ENCODE assay signal across 1 cellular context in the genomic region with DNA sequence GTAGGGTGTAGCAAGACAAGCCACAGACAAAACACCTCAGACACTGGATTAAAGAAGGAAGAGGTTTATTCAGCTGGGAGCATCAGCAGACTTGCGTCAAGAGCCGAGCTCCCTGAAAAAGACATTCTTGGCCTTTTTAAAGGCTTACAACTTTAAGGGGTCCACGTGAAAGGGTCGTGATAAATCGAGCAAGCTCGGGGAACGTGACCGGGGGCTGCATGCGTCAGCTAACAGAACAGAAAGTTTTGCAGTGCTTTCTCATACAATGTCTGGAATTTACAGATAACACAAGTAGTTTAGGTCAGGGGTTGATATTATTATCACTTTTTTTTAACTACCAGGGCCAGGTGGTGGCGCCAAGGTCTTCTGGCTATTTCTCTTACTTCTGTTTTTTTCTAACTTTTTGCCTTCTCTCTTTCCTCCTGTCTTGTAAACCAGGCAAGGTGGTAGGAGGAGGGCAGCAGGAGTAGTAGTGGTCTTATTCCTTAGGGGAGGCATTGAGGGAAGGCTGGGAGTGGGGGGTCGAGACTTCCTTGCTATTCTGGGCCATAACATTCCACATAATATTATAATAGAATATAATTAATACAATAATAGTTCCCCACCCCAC.
A peak's percentile ranks its signal among the peaks of the same experiment; 100 is the strongest.
TF ChIP-seq lines count a peak whose summit lies in the region.

No MANE protein-coding gene starts in this region.

TF ChIP-seq in HepG2, 621 proteins besides CTCF, POLR2A, EP300 and RAD21:
- TF ChIP-seq PRMT3 (CRISPR knock-in tag; IDR thresholded peaks at IDR 0.05; ENCODE audit: borderline replicate concordance, low read depth) (no peak), ZNF569 (CRISPR knock-in tag; IDR thresholded peaks at IDR 0.05; ENCODE audit: borderline replicate concordance) (no peak), MLLT10 (CRISPR knock-in tag; IDR thresholded peaks at IDR 0.05) (no peak), NFATC3 (CRISPR knock-in tag; IDR thresholded peaks at IDR 0.05) (no peak), SIN3A (IDR thresholded peaks at IDR 0.05; ENCODE audit: borderline replicate concordance, low read depth, low read length) (no peak), NFE2 (CRISPR knock-in tag; IDR thresholded peaks at IDR 0.05) (no peak), THAP11 (CRISPR knock-in tag; IDR thresholded peaks at IDR 0.05) (no peak), ZFP41 (CRISPR knock-in tag; IDR thresholded peaks at IDR 0.05; ENCODE audit: borderline replicate concordance) (no peak), RBFOX2 (IDR thresholded peaks at IDR 0.05; ENCODE audit: low read depth, low read length) (no peak), HNRNPH1 (optimal IDR thresholded peaks at IDR 0.05; ENCODE audit: low read depth, low read length) (no peak), ATF7-NPFF (CRISPR knock-in tag; IDR thresholded peaks at IDR 0.05; ENCODE audit: low read depth) (no peak), ZBTB1 (CRISPR knock-in tag; IDR thresholded peaks at IDR 0.05; ENCODE audit: borderline replicate concordance) (no peak), STAG1 (CRISPR knock-in tag; IDR thresholded peaks at IDR 0.05) (peak; percentile 49; the same call in 1 of the 2 replicates), ZNF44 (CRISPR knock-in tag; IDR thresholded peaks at IDR 0.05) (no peak), MTF2 (CRISPR knock-in tag; IDR thresholded peaks at IDR 0.05; ENCODE audit: borderline replicate concordance) (no peak), ZNF879 (CRISPR knock-in tag; IDR thresholded peaks at IDR 0.05) (0 out of 2 replicates have a peak, but pooled peaks have one; percentile 11), CAMTA2 (CRISPR knock-in tag; IDR thresholded peaks at IDR 0.05; ENCODE audit: borderline replicate concordance) (no peak), ZNF354B (CRISPR knock-in tag; IDR thresholded peaks at IDR 0.05) (no peak), DPF2 (CRISPR knock-in tag; IDR thresholded peaks at IDR 0.05; ENCODE audit: borderline replicate concordance, low read depth) (no peak), SYNCRIP (IDR thresholded peaks at IDR 0.05; ENCODE audit: insufficient read depth, low read depth, low read length) (no peak), ARID2 (CRISPR knock-in tag; IDR thresholded peaks at IDR 0.05; ENCODE audit: borderline replicate concordance) (0 out of 2 replicates have a peak, but pooled peaks have one; percentile 30), ARHGAP35 (CRISPR knock-in tag; IDR thresholded peaks at IDR 0.05; ENCODE audit: borderline replicate concordance) (no peak), TCF7L2 (IDR thresholded peaks at IDR 0.05; ENCODE audit: low read depth, low read length) (no peak), RFX5 (IDR thresholded peaks at IDR 0.05; ENCODE audit: low read depth, low read length) (no peak), ZNF644 (CRISPR knock-in tag; IDR thresholded peaks at IDR 0.05; ENCODE audit: low read depth) (no peak), MAFF (IDR thresholded peaks at IDR 0.05; ENCODE audit: low read depth, low read length) (no peak), TARDBP (CRISPR knock-in tag; IDR thresholded peaks at IDR 0.05) (no peak), MTF1 (CRISPR knock-in tag; IDR thresholded peaks at IDR 0.05) (no peak), ZNF530 (CRISPR knock-in tag; IDR thresholded peaks at IDR 0.05; ENCODE audit: low read depth) (no peak), ZNF496 (CRISPR knock-in tag; IDR thresholded peaks at IDR 0.05; ENCODE audit: insufficient replicate concordance) (no peak), MATR3 (CRISPR knock-in tag; IDR thresholded peaks at IDR 0.05) (no peak), ZNF615 (CRISPR knock-in tag; IDR thresholded peaks at IDR 0.05; ENCODE audit: borderline replicate concordance) (no peak), TOPORS (CRISPR knock-in tag; IDR thresholded peaks at IDR 0.05) (peak; percentile 13; the same call in 1 of the 2 replicates), JUNB (CRISPR knock-in tag; IDR thresholded peaks at IDR 0.05; ENCODE audit: borderline replicate concordance) (no peak), RXRB (CRISPR knock-in tag; IDR thresholded peaks at IDR 0.05; ENCODE audit: borderline replicate concordance) (peak; percentile 12; the same call in 1 of the 2 replicates), POLR2AphosphoS5 (IDR thresholded peaks at IDR 0.05; ENCODE audit: low read depth, low read length) (no peak), ZNF652 (CRISPR knock-in tag; IDR thresholded peaks at IDR 0.05; ENCODE audit: borderline replicate concordance, low read depth) (no peak)
- TF ChIP-seq, protein P1, sequence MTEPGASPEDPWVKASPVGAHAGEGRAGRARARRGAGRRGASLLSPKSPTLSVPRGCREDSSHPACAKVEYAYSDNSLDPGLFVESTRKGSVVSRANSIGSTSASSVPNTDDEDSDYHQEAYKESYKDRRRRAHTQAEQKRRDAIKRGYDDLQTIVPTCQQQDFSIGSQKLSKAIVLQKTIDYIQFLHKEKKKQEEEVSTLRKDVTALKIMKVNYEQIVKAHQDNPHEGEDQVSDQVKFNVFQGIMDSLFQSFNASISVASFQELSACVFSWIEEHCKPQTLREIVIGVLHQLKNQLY (CRISPR knock-in tag; IDR thresholded peaks at IDR 0.05) = peak; percentile 41; the same call in 1 of the 2 replicates
- TF ChIP-seq, protein P2, sequence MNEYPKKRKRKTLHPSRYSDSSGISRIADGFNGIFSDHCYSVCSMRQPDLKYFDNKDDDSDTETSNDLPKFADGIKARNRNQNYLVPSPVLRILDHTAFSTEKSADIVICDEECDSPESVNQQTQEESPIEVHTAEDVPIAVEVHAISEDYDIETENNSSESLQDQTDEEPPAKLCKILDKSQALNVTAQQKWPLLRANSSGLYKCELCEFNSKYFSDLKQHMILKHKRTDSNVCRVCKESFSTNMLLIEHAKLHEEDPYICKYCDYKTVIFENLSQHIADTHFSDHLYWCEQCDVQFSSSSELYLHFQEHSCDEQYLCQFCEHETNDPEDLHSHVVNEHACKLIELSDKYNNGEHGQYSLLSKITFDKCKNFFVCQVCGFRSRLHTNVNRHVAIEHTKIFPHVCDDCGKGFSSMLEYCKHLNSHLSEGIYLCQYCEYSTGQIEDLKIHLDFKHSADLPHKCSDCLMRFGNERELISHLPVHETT (CRISPR knock-in tag; conservative IDR thresholded peaks at IDR 0.05) = no peak
- TF ChIP-seq, protein P3, sequence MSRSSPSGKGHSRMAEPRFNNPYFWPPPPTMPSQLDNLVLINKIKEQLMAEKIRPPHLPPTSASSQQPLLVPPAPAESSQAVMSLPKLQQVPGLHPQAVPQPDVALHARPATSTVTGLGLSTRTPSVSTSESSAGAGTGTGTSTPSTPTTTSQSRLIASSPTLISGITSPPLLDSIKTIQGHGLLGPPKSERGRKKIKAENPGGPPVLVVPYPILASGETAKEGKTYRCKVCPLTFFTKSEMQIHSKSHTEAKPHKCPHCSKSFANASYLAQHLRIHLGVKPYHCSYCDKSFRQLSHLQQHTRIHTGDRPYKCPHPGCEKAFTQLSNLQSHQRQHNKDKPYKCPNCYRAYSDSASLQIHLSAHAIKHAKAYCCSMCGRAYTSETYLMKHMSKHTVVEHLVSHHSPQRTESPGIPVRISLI (CRISPR knock-in tag; IDR thresholded peaks at IDR 0.05; ENCODE audit: borderline replicate concordance) = peak; percentile 54; the same call in 1 of the 2 replicates
- TF ChIP-seq, protein P4, sequence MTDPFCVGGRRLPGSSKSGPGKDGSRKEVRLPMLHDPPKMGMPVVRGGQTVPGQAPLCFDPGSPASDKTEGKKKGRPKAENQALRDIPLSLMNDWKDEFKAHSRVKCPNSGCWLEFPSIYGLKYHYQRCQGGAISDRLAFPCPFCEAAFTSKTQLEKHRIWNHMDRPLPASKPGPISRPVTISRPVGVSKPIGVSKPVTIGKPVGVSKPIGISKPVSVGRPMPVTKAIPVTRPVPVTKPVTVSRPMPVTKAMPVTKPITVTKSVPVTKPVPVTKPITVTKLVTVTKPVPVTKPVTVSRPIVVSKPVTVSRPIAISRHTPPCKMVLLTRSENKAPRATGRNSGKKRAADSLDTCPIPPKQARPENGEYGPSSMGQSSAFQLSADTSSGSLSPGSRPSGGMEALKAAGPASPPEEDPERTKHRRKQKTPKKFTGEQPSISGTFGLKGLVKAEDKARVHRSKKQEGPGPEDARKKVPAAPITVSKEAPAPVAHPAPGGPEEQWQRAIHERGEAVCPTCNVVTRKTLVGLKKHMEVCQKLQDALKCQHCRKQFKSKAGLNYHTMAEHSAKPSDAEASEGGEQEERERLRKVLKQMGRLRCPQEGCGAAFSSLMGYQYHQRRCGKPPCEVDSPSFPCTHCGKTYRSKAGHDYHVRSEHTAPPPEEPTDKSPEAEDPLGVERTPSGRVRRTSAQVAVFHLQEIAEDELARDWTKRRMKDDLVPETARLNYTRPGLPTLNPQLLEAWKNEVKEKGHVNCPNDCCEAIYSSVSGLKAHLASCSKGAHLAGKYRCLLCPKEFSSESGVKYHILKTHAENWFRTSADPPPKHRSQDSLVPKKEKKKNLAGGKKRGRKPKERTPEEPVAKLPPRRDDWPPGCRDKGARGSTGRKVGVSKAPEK (CRISPR knock-in tag; IDR thresholded peaks at IDR 0.05; ENCODE audit: borderline replicate concordance) = no peak
- TF ChIP-seq, protein P5, sequence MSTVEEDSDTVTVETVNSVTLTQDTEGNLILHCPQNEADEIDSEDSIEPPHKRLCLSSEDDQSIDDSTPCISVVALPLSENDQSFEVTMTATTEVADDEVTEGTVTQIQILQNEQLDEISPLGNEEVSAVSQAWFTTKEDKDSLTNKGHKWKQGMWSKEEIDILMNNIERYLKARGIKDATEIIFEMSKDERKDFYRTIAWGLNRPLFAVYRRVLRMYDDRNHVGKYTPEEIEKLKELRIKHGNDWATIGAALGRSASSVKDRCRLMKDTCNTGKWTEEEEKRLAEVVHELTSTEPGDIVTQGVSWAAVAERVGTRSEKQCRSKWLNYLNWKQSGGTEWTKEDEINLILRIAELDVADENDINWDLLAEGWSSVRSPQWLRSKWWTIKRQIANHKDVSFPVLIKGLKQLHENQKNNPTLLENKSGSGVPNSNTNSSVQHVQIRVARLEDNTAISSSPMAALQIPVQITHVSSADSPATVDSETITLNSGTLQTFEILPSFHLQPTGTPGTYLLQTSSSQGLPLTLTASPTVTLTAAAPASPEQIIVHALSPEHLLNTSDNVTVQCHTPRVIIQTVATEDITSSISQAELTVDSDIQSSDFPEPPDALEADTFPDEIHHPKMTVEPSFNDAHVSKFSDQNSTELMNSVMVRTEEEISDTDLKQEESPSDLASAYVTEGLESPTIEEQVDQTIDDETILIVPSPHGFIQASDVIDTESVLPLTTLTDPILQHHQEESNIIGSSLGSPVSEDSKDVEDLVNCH (CRISPR knock-in tag; IDR thresholded peaks at IDR 0.05) = no peak
- TF ChIP-seq, protein P6, sequence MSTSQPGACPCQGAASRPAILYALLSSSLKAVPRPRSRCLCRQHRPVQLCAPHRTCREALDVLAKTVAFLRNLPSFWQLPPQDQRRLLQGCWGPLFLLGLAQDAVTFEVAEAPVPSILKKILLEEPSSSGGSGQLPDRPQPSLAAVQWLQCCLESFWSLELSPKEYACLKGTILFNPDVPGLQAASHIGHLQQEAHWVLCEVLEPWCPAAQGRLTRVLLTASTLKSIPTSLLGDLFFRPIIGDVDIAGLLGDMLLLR (CRISPR knock-in tag; IDR thresholded peaks at IDR 0.05) = no peak
- TF ChIP-seq, protein P7, sequence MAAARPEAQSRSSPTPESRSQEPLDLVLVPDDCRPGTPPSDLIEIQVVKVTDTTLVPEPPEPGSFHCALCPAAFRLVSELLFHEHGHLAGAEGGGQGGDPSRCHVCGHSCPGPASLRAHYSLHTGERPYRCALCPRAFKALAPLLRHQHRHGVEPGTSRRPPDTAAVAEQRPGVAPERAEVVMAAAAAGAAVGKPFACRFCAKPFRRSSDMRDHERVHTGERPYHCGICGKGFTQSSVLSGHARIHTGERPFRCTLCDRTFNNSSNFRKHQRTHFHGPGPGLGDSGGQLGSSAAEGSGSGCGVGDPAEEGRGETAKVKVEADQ (CRISPR knock-in tag; IDR thresholded peaks at IDR 0.05; ENCODE audit: borderline replicate concordance) = 0 out of 2 replicates have a peak, but pooled peaks have one; percentile 7
- TF ChIP-seq, protein P8, sequence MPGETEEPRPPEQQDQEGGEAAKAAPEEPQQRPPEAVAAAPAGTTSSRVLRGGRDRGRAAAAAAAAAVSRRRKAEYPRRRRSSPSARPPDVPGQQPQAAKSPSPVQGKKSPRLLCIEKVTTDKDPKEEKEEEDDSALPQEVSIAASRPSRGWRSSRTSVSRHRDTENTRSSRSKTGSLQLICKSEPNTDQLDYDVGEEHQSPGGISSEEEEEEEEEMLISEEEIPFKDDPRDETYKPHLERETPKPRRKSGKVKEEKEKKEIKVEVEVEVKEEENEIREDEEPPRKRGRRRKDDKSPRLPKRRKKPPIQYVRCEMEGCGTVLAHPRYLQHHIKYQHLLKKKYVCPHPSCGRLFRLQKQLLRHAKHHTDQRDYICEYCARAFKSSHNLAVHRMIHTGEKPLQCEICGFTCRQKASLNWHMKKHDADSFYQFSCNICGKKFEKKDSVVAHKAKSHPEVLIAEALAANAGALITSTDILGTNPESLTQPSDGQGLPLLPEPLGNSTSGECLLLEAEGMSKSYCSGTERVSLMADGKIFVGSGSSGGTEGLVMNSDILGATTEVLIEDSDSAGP (CRISPR knock-in tag; IDR thresholded peaks at IDR 0.05; ENCODE audit: borderline replicate concordance) = no peak
